ENCODE assay signal across 7 cellular contexts in the genomic region with DNA sequence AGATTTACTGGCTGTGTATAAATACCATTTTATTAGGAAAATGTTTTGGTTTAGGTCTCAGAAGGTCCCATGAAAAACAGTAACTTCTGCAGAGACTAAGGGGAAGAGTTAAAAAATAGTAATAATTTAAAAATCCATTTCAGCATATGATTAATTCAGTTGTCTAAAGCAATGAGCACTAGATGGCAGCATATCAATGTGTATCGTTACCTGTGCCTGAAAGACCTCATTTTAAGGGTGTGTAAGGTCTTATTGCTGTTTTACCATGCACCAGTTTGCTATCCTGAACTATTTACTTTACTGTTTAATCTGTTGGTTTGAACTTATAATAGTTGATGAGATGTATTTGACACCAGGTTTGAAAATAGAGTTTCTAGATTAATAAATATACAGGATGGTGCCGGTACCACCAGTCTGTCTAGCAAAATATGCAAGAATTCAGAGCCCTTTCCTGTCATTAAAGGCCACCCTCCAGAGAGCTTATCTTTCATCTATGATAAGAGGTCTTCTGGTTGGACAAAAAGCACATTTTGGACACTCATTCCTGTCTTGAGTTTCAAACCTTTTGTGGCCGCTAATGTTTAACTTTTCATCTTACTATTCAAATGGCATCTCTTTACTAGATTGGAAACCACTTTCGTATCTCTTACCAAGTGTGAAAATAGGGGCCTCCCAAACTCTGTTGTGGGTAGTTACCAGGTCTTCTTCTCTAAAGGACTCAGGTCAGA. TPM values are rescaled to one million over a fixed set of nuclear protein-coding genes. Genes with fewer than 3 reads are reported as not detected.
A peak's percentile ranks its signal among the peaks of the same experiment; 100 is the strongest.
DNase-seq lines count a peak whose midpoint lies in the region; ATAC-seq and TF ChIP-seq lines count a peak whose summit lies in the region.

No MANE protein-coding gene starts in this region.

- in situ Hi-C loops in brain microvascular endothelial cell (cut with HindIII; ENCODE audit: low pct_ligation_motif_present, low sequenced_read_pairs), result no loop called here

- ATAC-seq in GM19452 (IDR thresholded peaks at IDR 0.05; ENCODE audit: unreplicated experiment), result peak; percentile 91
- peak; percentile 97 for ATAC-seq in HG03432 (IDR thresholded peaks at IDR 0.05; ENCODE audit: unreplicated experiment)
- peak; percentile 90 for ATAC-seq in left lung
- ATAC-seq in HG03095 (IDR thresholded peaks at IDR 0.05; ENCODE audit: unreplicated experiment), result no peak

- no peaks in the 10 kb centered on the region for H3K9me3 ChIP-seq in left lung

- intact Hi-C loops in left lung (cut with DNase I), result loop anchor here in 1 of 2 donors (10.0 kb wide), 1 partner anchor 808 kb away; no protein-coding TSS in a partner anchor

- peak; percentile 61 for DNase-seq in EH (ENCODE audit: low read depth)
- peak; percentile 71 for DNase-seq in NCI-H82 (lab: John Stamatoyannopoulos, UW)
- peak; percentile 38 for DNase-seq in brain microvascular endothelial cell
- DNase-seq in left lung, result no peak

- no peaks in the 10 kb centered on the region for H3K4me1 ChIP-seq in left lung

- H3K4me3 ChIP-seq in brain microvascular endothelial cell (ENCODE audit: low read depth, low read length), result no peak overlapping the region
- H3K4me3 ChIP-seq in left lung, result no peak overlapping the region

- H3K27me3 ChIP-seq in brain microvascular endothelial cell (replicated peaks), result no peaks in the 10 kb centered on the region
- no peaks in the 10 kb centered on the region for H3K27me3 ChIP-seq in left lung

- H3K36me3 ChIP-seq in brain microvascular endothelial cell (replicated peaks) (no peaks in the 10 kb centered on the region), left lung (no peaks in the 10 kb centered on the region)

- TF ChIP-seq CTCF in brain microvascular endothelial cell (IDR thresholded peaks at IDR 0.05; ENCODE audit: low read depth, low read length, missing control alignments), result peak; percentile 48
- peak in 1 of 2 donors; percentile 34 for TF ChIP-seq CTCF in left lung (IDR thresholded peaks at IDR 0.05)

- no peak overlapping the region for H3K27ac ChIP-seq in brain microvascular endothelial cell
- no peak overlapping the region for H3K27ac ChIP-seq in left lung

RNA-seq across cellular contexts. Expression of a gene that starts 8.9 kb away (rescaled TPM):
- total RNA-seq in left lung, result 10 to 100 TPM; 23.7 to 32.8 TPM

Comparison
In these comparisons a context has a peak if more than half of its experiments do, and no peak if none do; other contexts are left out.
1. DNase-seq: peak in EH (single experiment), NCI-H82 (single experiment) and brain microvascular endothelial cell (single experiment); none in left lung (0 of 2).